ENCODE assay signal across 10 cellular contexts in genomic region chr13:45879666-45880065, GRCh38. TPM values are rescaled to one million over a fixed set of nuclear protein-coding genes. Genes with fewer than 3 reads are reported as not detected.
DNase-seq lines count a peak whose midpoint lies in the region; ATAC-seq and TF ChIP-seq lines count a peak whose summit lies in the region.
"Had no signal": no experiment of that assay in that cellular context is flagged by ENCODE, and none has a peak within 500 bp of the region (broad histone marks: within the 10 kb centered on the region; RNA-seq: fewer than 3 reads in every experiment).

No MANE protein-coding gene starts in this region.

- no peaks in the 10 kb centered on the region for H3K36me3 Mint-ChIP-seq in activated CD4-positive, alpha-beta T cell treated with anti-CD3 and anti-CD28 coated beads, Interleukin-2, amount 10 ng/mL, durations not matched to agents 7 days and 5 days (ENCODE audit: low read depth)

- POLR2A ChIA-PET in activated CD4-positive, alpha-beta T cell treated with anti-CD3 and anti-CD28 coated beads, Interleukin-2, amount 10 ng/mL, durations not matched to agents 7 days and 5 days (lab: Charles Lee): no interaction called here
- POLR2A ChIA-PET in PC-9 (lab: Charles Lee; ENCODE audit: unreplicated experiment): no interaction called here

- TF ChIP-seq CTCF in uterus (IDR thresholded peaks at IDR 0.05) (peak in 2 of 4 experiments; percentile 16 to 19), PC-9 (conservative IDR thresholded peaks at IDR 0.05) (no peak; the same call in 1 of the 2 replicates)

- TF ChIP-seq POLR2A in uterus (IDR thresholded peaks at IDR 0.05): no peak

- H4K20me1 ChIP-seq in PC-9 (ENCODE audit: insufficient read depth): no peaks in the 10 kb centered on the region
- H4K20me1 ChIP-seq: BLaER1 treated with 17β-estradiol and CSF1 and Interleukin-3, amounts not matched to agents 10 nM and 100 nM had no signal

- peaks cover 11% of the 10 kb centered on the region for H3K27me3 Mint-ChIP-seq in activated CD4-positive, alpha-beta T cell treated with anti-CD3 and anti-CD28 coated beads, Interleukin-2, amount 10 ng/mL, durations not matched to agents 7 days and 5 days

- H3K4me1 ChIP-seq in uterus (no peaks in the 10 kb centered on the region), PC-9 (replicated peaks; ENCODE audit: insufficient read depth) (no peaks in the 10 kb centered on the region)

- H3K4me3 ChIP-seq in uterus: no peak overlapping the region
- H3K4me3 ChIP-seq in PC-9: no peak overlapping the region
- H3K4me3 ChIP-seq: BLaER1 treated with 17β-estradiol and CSF1 and Interleukin-3, amounts not matched to agents 10 nM and 100 nM had no signal

- H3K9me3 Mint-ChIP-seq in activated CD4-positive, alpha-beta T cell treated with anti-CD3 and anti-CD28 coated beads, Interleukin-2, amount 10 ng/mL, durations not matched to agents 7 days and 5 days: no peaks in the 10 kb centered on the region

- no peaks in the 10 kb centered on the region for H3K4me1 Mint-ChIP-seq in activated CD4-positive, alpha-beta T cell treated with anti-CD3 and anti-CD28 coated beads, Interleukin-2, amount 10 ng/mL, durations not matched to agents 7 days and 5 days

- CTCF ChIA-PET in activated CD4-positive, alpha-beta T cell treated with anti-CD3 and anti-CD28 coated beads, Interleukin-2, amount 10 ng/mL, durations not matched to agents 7 days and 5 days (lab: Charles Lee): no interaction called here
- CTCF ChIA-PET in PC-9 (lab: Charles Lee): no interaction called here

- H3K27ac ChIP-seq in uterus (no peak overlapping the region), PC-9 (no peak overlapping the region)
- H3K27ac ChIP-seq: BLaER1 treated with 17β-estradiol and CSF1 and Interleukin-3, amounts not matched to agents 10 nM and 100 nM had no signal

- H2AFZ ChIP-seq in PC-9: no peak overlapping the region

- no peak overlapping the region for H3K27ac Mint-ChIP-seq in activated CD4-positive, alpha-beta T cell treated with anti-CD3 and anti-CD28 coated beads, Interleukin-2, amount 10 ng/mL, durations not matched to agents 7 days and 5 days

- no peaks in the 10 kb centered on the region for H3K9me2 ChIP-seq in PC-9 (ENCODE audit: insufficient read depth)

- H3K9me3 ChIP-seq in uterus (no peaks in the 10 kb centered on the region), PC-9 (ENCODE audit: insufficient read depth, low read depth) (no peaks in the 10 kb centered on the region)

- H3K4me2 ChIP-seq in PC-9: no peak overlapping the region
- H3K4me2 ChIP-seq: BLaER1 treated with 17β-estradiol and CSF1 and Interleukin-3, amounts not matched to agents 10 nM and 100 nM had no signal

- DNase-seq in activated CD4-positive, alpha-beta T cell treated with anti-CD3 and anti-CD28 coated beads for 48 hours: peak; percentile 5
- DNase-seq in activated CD4-positive, alpha-beta T cell treated with anti-CD3 and anti-CD28 coated beads, Interleukin-2, amount 10 ng/mL, durations not matched to agents 7 days and 5 days: no peak
- DNase-seq in SW480 (ENCODE audit: low spot score) (peak; percentile 6), left ventricle myocardium superior (peak; percentile 81), uterus (peak; percentile 28 to 43), AG08395 (ENCODE audit: low spot score) (no peak), PC-9 (no peak)

- no peak overlapping the region for H3K4me3 Mint-ChIP-seq in activated CD4-positive, alpha-beta T cell treated with anti-CD3 and anti-CD28 coated beads, Interleukin-2, amount 10 ng/mL, durations not matched to agents 7 days and 5 days

- ATAC-seq in left ventricle myocardium superior: peak; percentile 99
- ATAC-seq in GM18867 (IDR thresholded peaks at IDR 0.05; ENCODE audit: unreplicated experiment): no peak

- H3K36me3 ChIP-seq in uterus (no peaks in the 10 kb centered on the region), PC-9 (ENCODE audit: low read depth) (no peaks in the 10 kb centered on the region)
- H3K36me3 ChIP-seq: BLaER1 treated with 17β-estradiol and CSF1 and Interleukin-3, amounts not matched to agents 10 nM and 100 nM had no signal

- H3F3A ChIP-seq in PC-9 (ENCODE audit: insufficient read depth, low read depth): no peaks in the 10 kb centered on the region

- intact Hi-C loops in left ventricle myocardium superior (cut with micrococcal nuclease): loop anchor here (5.0 kb wide), 1 partner anchor 82 kb away; no protein-coding TSS in a partner anchor
- intact Hi-C loops in uterus (cut with DNase I; ENCODE audit: low total_unique reads): no loop called here
- intact Hi-C loops in PC-9 (cut with micrococcal nuclease; ENCODE audit: unreplicated experiment): no loop called here

- H3K79me2 ChIP-seq in PC-9 (ENCODE audit: low read depth): no peaks in the 10 kb centered on the region

- H3K27me3 ChIP-seq in uterus (no peaks in the 10 kb centered on the region), PC-9 (ENCODE audit: insufficient read depth, low read depth) (peaks cover under 1% of the 10 kb centered on the region)
- H3K27me3 ChIP-seq: BLaER1 treated with 17β-estradiol and CSF1 and Interleukin-3, amounts not matched to agents 10 nM and 100 nM had no signal

- no TSS peak for BruUV-seq in PC-9 (replicated peaks; lab: Mats Ljungman, UMichigan)

RNA-seq across cellular contexts. Expression of gene SIAH3, which starts 28.1 kb away (rescaled TPM):
- total RNA-seq in activated CD4-positive, alpha-beta T cell treated with anti-CD3 and anti-CD28 coated beads, Interleukin-2, amount 10 ng/mL, durations not matched to agents 7 days and 5 days: under 1 TPM; 0.08 to 0.12 TPM
- total RNA-seq in left ventricle myocardium superior (not detected), uterus (1 to 10 TPM in 1 of 4 donors, under 1 TPM in 3; under 0.01 to 4.6 (median 0.09) TPM), PC-9 (2021) (not detected in 2 replicates)
- total RNA-seq: glomerular endothelial cell had no signal

Comparison
In these comparisons a context has a peak if more than half of its experiments do, and no peak if none do; other contexts are left out.
1. DNase-seq: peak in activated CD4-positive, alpha-beta T cell treated with anti-CD3 and anti-CD28 coated beads for 48 hours (single experiment), SW480 (single experiment), left ventricle myocardium superior (single experiment) and uterus (2 of 2); none in activated CD4-positive, alpha-beta T cell treated with anti-CD3 and anti-CD28 coated beads, Interleukin-2, amount 10 ng/mL, durations not matched to agents 7 days and 5 days (single experiment), AG08395 (single experiment) and PC-9 (0 of 2).